ENCODE assay signal across 9 cellular contexts in genomic region chr11:129375731-129376657, GRCh38. TPM values are rescaled to one million over a fixed set of nuclear protein-coding genes. Genes with fewer than 3 reads are reported as not detected.
DNase-seq lines count a peak whose midpoint lies in the region; ATAC-seq, FAIRE-seq and TF ChIP-seq lines count a peak whose summit lies in the region.
"Had no signal": no experiment of that assay in that cellular context is flagged by ENCODE, and none has a peak within 500 bp of the region (broad histone marks: within the 10 kb centered on the region; RNA-seq: fewer than 3 reads in every experiment).

BARX2 (plus strand) TSS chr11:129375848; CDS start chr11:129376036, 188 bp downstream.

- H3K4me1 Mint-ChIP-seq in stimulated activated naive CD8-positive, alpha-beta T cell treated with anti-CD3 and anti-CD28 coated beads, Interleukin-15, amount 100 ng/mL, for 72 hours = peaks cover 41% of the 10 kb centered on the region

- no peak within 1 kb of the TSS for H3K9ac ChIP-seq in liver (ENCODE audit: low read depth in 1 of 2, low read length in 2 of 2)

- TF ChIP-seq CTCF in liver (IDR thresholded peaks at IDR 0.05; ENCODE audit: low read depth, low read length, missing input control) = peak; percentile 27

- peaks cover 90% of the 10 kb centered on the region for H3K27me3 Mint-ChIP-seq in stimulated activated naive CD8-positive, alpha-beta T cell treated with anti-CD3 and anti-CD28 coated beads, Interleukin-15, amount 100 ng/mL, for 72 hours

- H3K4me3 Mint-ChIP-seq in stimulated activated naive CD8-positive, alpha-beta T cell treated with anti-CD3 and anti-CD28 coated beads, Interleukin-15, amount 100 ng/mL, for 72 hours = peak within 1 kb of the TSS; percentile 78 to 79

- peaks cover 16 to 36% (median 29%) of the 10 kb centered on the region in 4 donors for H3K4me1 ChIP-seq in liver (ENCODE audit: control insufficient read depth in 4 of 4, insufficient read depth in 4 of 4, low read length in 3 of 4)

- WGBS in liver = 3% methylated on average over 85 of the region's 85 CpGs

- TF ChIP-seq RAD21 in liver (IDR thresholded peaks at IDR 0.05) = peak; percentile 43 to 63

- peak; percentile 61 for ATAC-seq in GM19035 (IDR thresholded peaks at IDR 0.05; ENCODE audit: unreplicated experiment)
- ATAC-seq in stimulated activated naive CD8-positive, alpha-beta T cell treated with anti-CD3 and anti-CD28 coated beads, Interleukin-15, amount 100 ng/mL, for 72 hours = peak; percentile 82
- ATAC-seq in HG03097 (IDR thresholded peaks at IDR 0.05; ENCODE audit: low FRiP score, unreplicated experiment) = no peak

- peaks cover 7 to 29% (median 18%) of the 10 kb centered on the region in 4 donors for H3K27me3 ChIP-seq in liver (ENCODE audit: control insufficient read depth in 4 of 4, insufficient read depth in 4 of 4, low read length in 3 of 4)

- no peaks in the 10 kb centered on the region for H3K9me3 Mint-ChIP-seq in stimulated activated naive CD8-positive, alpha-beta T cell treated with anti-CD3 and anti-CD28 coated beads, Interleukin-15, amount 100 ng/mL, for 72 hours

- DNase-seq in AG20443 (ENCODE audit: low spot score) = peak; percentile 76
- DNase-seq in RPMI7951 (ENCODE audit: low read depth) = peak; percentile 46
- DNase-seq in dermis blood vessel endothelial cell = peak; percentile 74
- DNase-seq in stimulated activated naive CD8-positive, alpha-beta T cell treated with anti-CD3 and anti-CD28 coated beads, Interleukin-15, amount 100 ng/mL, for 72 hours = peak; percentile 41 to 60
- no peak for DNase-seq in RCC 7860 (ENCODE audit: low spot score)

- H3K27ac ChIP-seq in liver (ENCODE audit: low read depth in 1 of 2, low read length in 2 of 2) = no peak within 1 kb of the TSS
- H3K27ac ChIP-seq: HL-60 had no signal

- peak within 1 kb of the TSS in 2 of 3 donors; percentile 16 to 47 for H3K4me3 ChIP-seq in liver (ENCODE audit: low read depth in 1 of 3, low read length in 3 of 3)

- H3K9me3 ChIP-seq in liver (ENCODE audit: control insufficient read depth in 4 of 4, low read length in 3 of 4) = no peaks in the 10 kb centered on the region

- FAIRE-seq in RCC 7860 (lab: Jason Lieb, UNC) = no peak

- H3K27ac Mint-ChIP-seq in stimulated activated naive CD8-positive, alpha-beta T cell treated with anti-CD3 and anti-CD28 coated beads, Interleukin-15, amount 100 ng/mL, for 72 hours = no peak within 1 kb of the TSS

- H3K36me3 ChIP-seq in liver (ENCODE audit: control insufficient read depth in 4 of 4, insufficient read depth in 3 of 4, low read depth in 1 of 4, low read length in 3 of 4) = no peaks in the 10 kb centered on the region

TF ChIP-seq in liver, 16 proteins besides CTCF, POLR2A, EP300 and RAD21:
- no peak for TF ChIP-seq FOXA1 (IDR thresholded peaks at IDR 0.05)
- TF ChIP-seq JUND (IDR thresholded peaks at IDR 0.05) = no peak
- TF ChIP-seq RXRA (IDR thresholded peaks at IDR 0.05) = no peak
TF ChIP-seq in liver: peak in this region for 0.

RNA-seq across cellular contexts. Expression of gene BARX2, which starts in this region (rescaled TPM):
- total RNA-seq in RPMI7951 (2014; rRNA removed; shearing (Covaris generic)) = not detected in 2 replicates
- total RNA-seq in dermis blood vessel endothelial cell (not detected in 2 replicates), liver (not detected)
- not detected for polyA plus RNA-seq in liver

Comparison
In these comparisons a context has a peak if more than half of its experiments do, and no peak if none do; other contexts are left out.
1. Peak in DNase-seq in RPMI7951; RNA of the gene not detected or under 1 TPM.
2. Peak in DNase-seq in dermis blood vessel endothelial cell; RNA of the gene not detected or under 1 TPM.